In genomic region chr17:73595068-73595865, GRCh38 we compare ENCODE assay signal across 9 cellular contexts. TPM values are rescaled to one million over a fixed set of nuclear protein-coding genes. Genes with fewer than 3 reads are reported as not detected.
DNase-seq lines count a peak whose midpoint lies in the region; ATAC-seq and TF ChIP-seq lines count a peak whose summit lies in the region.
"Had no signal": no experiment of that assay in that cellular context is flagged by ENCODE, and none has a peak within 500 bp of the region (broad histone marks: within the 10 kb centered on the region; RNA-seq: fewer than 3 reads in every experiment).

No MANE protein-coding gene starts in this region.

- H3K4me1 Mint-ChIP-seq in activated naive CD4-positive, alpha-beta T cell treated with anti-CD3 and anti-CD28 coated beads for 36 hours (ENCODE audit: low read depth): peaks cover 45% of the 10 kb centered on the region

- no peak overlapping the region for H3K27ac Mint-ChIP-seq in activated naive CD4-positive, alpha-beta T cell treated with anti-CD3 and anti-CD28 coated beads for 36 hours

- ATAC-seq in RWPE2 (ENCODE audit: low read depth): peak; percentile 49; the same call in 2 of the 3 replicates
- ATAC-seq in sciatic nerve: peak; percentile 51
- no peak for ATAC-seq in GM21619 (IDR thresholded peaks at IDR 0.05; ENCODE audit: unreplicated experiment)

- H3K27me3 ChIP-seq in RWPE2 (ENCODE audit: insufficient read depth, poor library complexity, severe bottlenecking): no peaks in the 10 kb centered on the region

- intact Hi-C loops in activated naive CD4-positive, alpha-beta T cell treated with anti-CD3 and anti-CD28 coated beads for 36 hours (cut with micrococcal nuclease): loop anchor here (2.0 to 10.0 kb wide), 3 partner anchors 116 to 360 kb away; no protein-coding TSS in a partner anchor
- intact Hi-C loops in sciatic nerve (cut with DNase I): no loop called here

- no peaks in the 10 kb centered on the region for H3K27me3 Mint-ChIP-seq in activated naive CD4-positive, alpha-beta T cell treated with anti-CD3 and anti-CD28 coated beads for 36 hours (ENCODE audit: low read depth)

- H3K36me3 Mint-ChIP-seq in activated naive CD4-positive, alpha-beta T cell treated with anti-CD3 and anti-CD28 coated beads for 36 hours (ENCODE audit: low read depth): no peaks in the 10 kb centered on the region

- H3K9me3 Mint-ChIP-seq in activated naive CD4-positive, alpha-beta T cell treated with anti-CD3 and anti-CD28 coated beads for 36 hours: no peaks in the 10 kb centered on the region

- H3K4me3 Mint-ChIP-seq in activated naive CD4-positive, alpha-beta T cell treated with anti-CD3 and anti-CD28 coated beads for 36 hours: no peak overlapping the region

- no peaks in the 10 kb centered on the region for H3K36me3 ChIP-seq in RWPE2 (ENCODE audit: low read depth)

- DNase-seq in activated naive CD4-positive, alpha-beta T cell treated with anti-CD3 and anti-CD28 coated beads for 36 hours: peak; percentile 55
- no peak for DNase-seq in activated naive CD4-positive, alpha-beta T cell treated with Interleukin-2 at 50 U/mL for 16 hours
- DNase-seq in RWPE2 (ENCODE audit: low spot score) (no peak), fibroblast of mammary gland (ENCODE audit: low read depth) (peak; percentile 21), sciatic nerve (ENCODE audit: low spot score) (no peak), mesenteric fat pad (ENCODE audit: low spot score) (no peak), SK-N-DZ (ENCODE audit: low spot score) (no peak)

- H3K4me1 ChIP-seq in RWPE2 (ENCODE audit: insufficient read depth, poor library complexity, severe bottlenecking): peaks cover 6% of the 10 kb centered on the region
- H3K4me1 ChIP-seq: parathyroid adenoma had no signal

- H3K27ac ChIP-seq in RWPE2 (ENCODE audit: poor library complexity, severe bottlenecking): no peak overlapping the region
- H3K27ac ChIP-seq: parathyroid adenoma had no signal

- no peak overlapping the region for H3K4me3 ChIP-seq in RWPE2 (ENCODE audit: severe bottlenecking)
- H3K4me3 ChIP-seq in fibroblast of mammary gland (ENCODE audit: control insufficient read depth, low read depth, low read length): no peak overlapping the region

- CTCF ChIA-PET in activated naive CD4-positive, alpha-beta T cell treated with anti-CD3 and anti-CD28 coated beads for 36 hours (lab: Charles Lee): interaction anchor here (0.9 kb wide), 1 partner anchor 9 kb away, joined by 4 read pairs; no protein-coding TSS in a partner anchor

- TF ChIP-seq CTCF in RWPE2 (IDR thresholded peaks at IDR 0.05; ENCODE audit: poor library complexity, severe bottlenecking) (peak; percentile 42), fibroblast of mammary gland (conservative IDR thresholded peaks at IDR 0.05; ENCODE audit: control insufficient read depth, insufficient read depth, low read depth, low read length) (peak; percentile 31)

- no peaks in the 10 kb centered on the region for H3K9me3 ChIP-seq in RWPE2 (ENCODE audit: severe bottlenecking)

RNA-seq across cellular contexts. Expression of gene SDK2, which starts 49.0 kb away (rescaled TPM):
- under 1 TPM; 0.27 to 0.50 TPM for total RNA-seq in activated naive CD4-positive, alpha-beta T cell treated with anti-CD3 and anti-CD28 coated beads for 36 hours
- 10.8 TPM for total RNA-seq in sciatic nerve
- 0.84 TPM for total RNA-seq in mesenteric fat pad
- polyA plus RNA-seq in SK-N-DZ (2014; cell fraction: cytosol; rRNA removed): 1.7 and 2.4 TPM in 2 replicates
- 0.85 and 1.3 TPM in 2 replicates for polyA plus RNA-seq in SK-N-DZ (2014; cell fraction: nucleus; rRNA removed)

Comparison
In these comparisons a context has a peak if more than half of its experiments do, and no peak if none do; other contexts are left out.
1. DNase-seq: peak in activated naive CD4-positive, alpha-beta T cell treated with anti-CD3 and anti-CD28 coated beads for 36 hours (single experiment) and fibroblast of mammary gland (single experiment); none in activated naive CD4-positive, alpha-beta T cell treated with Interleukin-2 at 50 U/mL for 16 hours (single experiment), RWPE2 (single experiment), sciatic nerve (single experiment), mesenteric fat pad (single experiment) and SK-N-DZ (single experiment).